Comparison of ENCODE assay signal across 21 cellular contexts in genomic region chr1:10890391-10891073, GRCh38.
DNase-seq lines count a peak whose midpoint lies in the region; ATAC-seq and TF ChIP-seq lines count a peak whose summit lies in the region.
"Had no signal": no experiment of that assay in that cellular context is flagged by ENCODE, and none has a peak within 500 bp of the region (broad histone marks: within the 10 kb centered on the region; RNA-seq: fewer than 3 reads in every experiment).

No MANE protein-coding gene starts in this region.

- no peaks in the 10 kb centered on the region for H3K36me3 Mint-ChIP-seq in WTC11
- H3K36me3 Mint-ChIP-seq: immature natural killer cell had no signal

- CTCF ChIA-PET in WTC11 (lab: Charles Lee): interaction anchor here (0.6 to 3.5 kb wide), 10 partner anchors 7 to 383 kb away, joined by 3 to 18 read pairs (median 7); no protein-coding TSS in a partner anchor

- no peak overlapping the region for H3K4me3 ChIP-seq in smooth muscle cell
- H3K4me3 ChIP-seq: tibial artery had no signal

- H3K27me3 Mint-ChIP-seq in WTC11 (ENCODE audit: low read depth): peaks cover 21% of the 10 kb centered on the region

- WGBS in smooth muscle cell (ENCODE audit: low lambda C conversion rate): 58% methylated on average over 10 of the region's 10 CpGs

- intact Hi-C loops in posterior vena cava (cut with DNase I): no loop called here

- TF ChIP-seq CTCF in WTC11 (IDR thresholded peaks at IDR 0.05) (no peak), smooth muscle cell (IDR thresholded peaks at IDR 0.05; ENCODE audit: borderline replicate concordance, insufficient read depth, poor library complexity, severe bottlenecking) (no peak)

- peak overlapping the region; percentile 32 for H3K27ac ChIP-seq in smooth muscle cell (ENCODE audit: low read depth)
- H3K27ac ChIP-seq: 22Rv1, tibial artery had no signal

- peak overlapping the region; percentile 91 for H3K4me3 Mint-ChIP-seq in WTC11
- H3K4me3 Mint-ChIP-seq: activated CD4-positive, alpha-beta T cell treated with anti-CD3 and anti-CD28 coated beads, Interleukin-2, amount 10 ng/mL, durations not matched to agents 7 days and 5 days; activated T-helper 1 cell treated with anti-CD3 and anti-CD28 coated beads, Interleukin-12 subunit alpha, Interleukin-12 subunit beta, Interleukin-2, Interleukin-4 antibody, amounts not matched to agents 30 ng/mL and 10 ng/mL and 1 ng/mL, durations not matched to agents 14 hours and 24 hours and 36 hours had no signal

- no peak for ATAC-seq in WTC11
- ATAC-seq: stimulated activated naive CD8-positive, alpha-beta T cell treated with anti-CD3 and anti-CD28 coated beads, Interleukin-15, Interleukin-2, amounts not matched to agents 100 U/mL and 50 U/mL, for 24 hours had no signal

- no peaks in the 10 kb centered on the region for H3K36me3 ChIP-seq in smooth muscle cell (ENCODE audit: low read depth)
- H3K36me3 ChIP-seq: tibial artery had no signal

- H2AFZ ChIP-seq in smooth muscle cell (ENCODE audit: low read depth): no peak overlapping the region

- H4K20me1 ChIP-seq in smooth muscle cell (ENCODE audit: low read depth): no peaks in the 10 kb centered on the region

- H3K9ac ChIP-seq in smooth muscle cell (ENCODE audit: low read depth): no peak overlapping the region

- POLR2A ChIA-PET in WTC11 (lab: Charles Lee): no interaction called here

- DNase-seq in DMS53 (lab: John Stamatoyannopoulos, UW): peak; percentile 17
- no peak for DNase-seq in DMS53 treated with DMSO at 0.1 percent for 48 hours (lab: John Stamatoyannopoulos, UW; ENCODE audit: unreplicated experiment)
- DNase-seq in WTC11 (ENCODE audit: low spot score): no peak
- DNase-seq in islet precursor cell: peak; percentile 88
- DNase-seq in smooth muscle cell (lab: John Stamatoyannopoulos, UW; ENCODE audit: unreplicated experiment): no peak
- DNase-seq in posterior vena cava (ENCODE audit: low spot score): no peak
- no peak for DNase-seq in activated CD4-positive, alpha-beta T cell treated with anti-CD3 and anti-CD28 coated beads, Interleukin-2, amount 50 U/mL, for 48 hours
- DNase-seq in stimulated activated CD4-positive, alpha-beta T cell treated with anti-CD3 and anti-CD28 coated beads, Interleukin-1b, Interleukin-23, amount 100 ng/mL, for 48 hours: no peak
- DNase-seq: activated CD4-positive, alpha-beta T cell treated with anti-CD3 and anti-CD28 coated beads, Interleukin-2, amount 10 ng/mL, durations not matched to agents 7 days and 5 days; activated naive CD4-positive, alpha-beta T cell treated with anti-CD3 and anti-CD28 coated beads, Interleukin-2, amount 50 U/mL, for 16 hours; central memory CD4-positive, alpha-beta T cell; foreskin fibroblast; GOT3; immature natural killer cell; NCI-H1436 treated with DMSO at 0.1 percent for 48 hours; NCI-H510A; stimulated activated CD4-positive, alpha-beta T cell treated with anti-CD3 and anti-CD28 coated beads, Interleukin-4, amount 100 ng/mL, for 4 hours; stimulated activated naive CD8-positive, alpha-beta T cell treated with anti-CD3 and anti-CD28 coated beads, Interleukin-15, Interleukin-2, amounts not matched to agents 100 U/mL and 50 U/mL, for 24 hours; tibial artery had no signal

- no peaks in the 10 kb centered on the region for H3K9me3 ChIP-seq in smooth muscle cell (replicated peaks; ENCODE audit: low read depth)
- H3K9me3 ChIP-seq: tibial artery had no signal

- peaks cover 24% of the 10 kb centered on the region for H3K27me3 ChIP-seq in smooth muscle cell (ENCODE audit: low read depth)

- H3K27ac Mint-ChIP-seq in WTC11: no peak overlapping the region
- H3K27ac Mint-ChIP-seq: activated CD4-positive, alpha-beta T cell treated with anti-CD3 and anti-CD28 coated beads, Interleukin-2, amount 10 ng/mL, durations not matched to agents 7 days and 5 days; activated T-helper 1 cell treated with anti-CD3 and anti-CD28 coated beads, Interleukin-12 subunit alpha, Interleukin-12 subunit beta, Interleukin-2, Interleukin-4 antibody, amounts not matched to agents 30 ng/mL and 10 ng/mL and 1 ng/mL, durations not matched to agents 14 hours and 24 hours and 36 hours; immature natural killer cell had no signal

- no peak overlapping the region for H3K4me2 ChIP-seq in smooth muscle cell

- H3K9me3 Mint-ChIP-seq in WTC11: no peaks in the 10 kb centered on the region
- H3K9me3 Mint-ChIP-seq: activated CD4-positive, alpha-beta T cell treated with anti-CD3 and anti-CD28 coated beads, Interleukin-2, amount 10 ng/mL, durations not matched to agents 7 days and 5 days; activated T-helper 1 cell treated with anti-CD3 and anti-CD28 coated beads, Interleukin-12 subunit alpha, Interleukin-12 subunit beta, Interleukin-2, Interleukin-4 antibody, amounts not matched to agents 30 ng/mL and 10 ng/mL and 1 ng/mL, durations not matched to agents 14 hours and 24 hours and 36 hours; immature natural killer cell had no signal

- H3K4me1 Mint-ChIP-seq in WTC11: peaks cover 17% of the 10 kb centered on the region
- H3K4me1 Mint-ChIP-seq: activated CD4-positive, alpha-beta T cell treated with anti-CD3 and anti-CD28 coated beads, Interleukin-2, amount 10 ng/mL, durations not matched to agents 7 days and 5 days had no signal

- H3K79me2 ChIP-seq in smooth muscle cell (ENCODE audit: low read depth): no peaks in the 10 kb centered on the region

- peaks cover 14% of the 10 kb centered on the region for H3K4me1 ChIP-seq in smooth muscle cell (ENCODE audit: low read depth)

- H3F3A ChIP-seq in smooth muscle cell (ENCODE audit: low read depth): no peaks in the 10 kb centered on the region

TF ChIP-seq in WTC11, 78 proteins besides CTCF, POLR2A, EP300 and RAD21:
- TF ChIP-seq TEAD4 (CRISPR knock-in tag; IDR thresholded peaks at IDR 0.05) (no peak), ZNF425 (CRISPR knock-in tag; conservative IDR thresholded peaks at IDR 0.05) (no peak), ZNF232 (CRISPR knock-in tag; IDR thresholded peaks at IDR 0.05) (no peak), JAZF1 (CRISPR knock-in tag; IDR thresholded peaks at IDR 0.05) (no peak), MLX (CRISPR knock-in tag; IDR thresholded peaks at IDR 0.05) (no peak), PRRX2 (CRISPR knock-in tag; IDR thresholded peaks at IDR 0.05) (no peak), ZBTB21 (CRISPR knock-in tag; IDR thresholded peaks at IDR 0.05; ENCODE audit: borderline replicate concordance) (no peak), NR3C1 (CRISPR knock-in tag; conservative IDR thresholded peaks at IDR 0.05; ENCODE audit: low read depth) (no peak), ZNF512 (CRISPR knock-in tag; IDR thresholded peaks at IDR 0.05; ENCODE audit: borderline replicate concordance) (no peak)

Comparison
In these comparisons a context has a peak if more than half of its experiments do, and no peak if none do; other contexts are left out.
1. DNase-seq: peak in DMS53 (single experiment) and islet precursor cell (single experiment); none in DMS53 treated with DMSO at 0.1 percent for 48 hours (single experiment), WTC11 (single experiment), smooth muscle cell (single experiment), posterior vena cava (single experiment), activated CD4-positive, alpha-beta T cell treated with anti-CD3 and anti-CD28 coated beads, Interleukin-2, amount 50 U/mL, for 48 hours (0 of 2) and stimulated activated CD4-positive, alpha-beta T cell treated with anti-CD3 and anti-CD28 coated beads, Interleukin-1b, Interleukin-23, amount 100 ng/mL, for 48 hours (single experiment).